In the genomic region with DNA sequence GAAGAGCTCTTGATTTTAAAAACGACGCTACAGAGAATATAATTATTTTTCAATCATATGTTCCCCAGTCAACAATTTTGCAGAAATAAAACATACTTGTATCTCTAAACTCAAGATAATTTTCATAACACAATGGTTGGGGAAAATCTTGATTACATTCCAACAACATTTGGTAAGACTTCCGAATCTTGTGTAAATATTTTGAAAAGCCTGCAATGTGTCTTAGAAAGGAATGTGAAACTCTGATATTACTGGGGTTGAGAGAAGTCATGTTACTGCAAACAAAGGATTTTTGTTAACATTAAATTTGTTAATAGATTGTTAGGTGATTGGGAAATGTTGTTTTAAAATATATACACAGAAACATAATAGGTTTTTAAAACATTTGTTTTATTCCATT, we compare ENCODE assay signal across 15 cellular contexts.
DNase-seq lines count a peak whose midpoint lies in the region; ATAC-seq and TF ChIP-seq lines count a peak whose summit lies in the region.
"Had no signal": no experiment of that assay in that cellular context is flagged by ENCODE, and none has a peak within 500 bp of the region (broad histone marks: within the 10 kb centered on the region; RNA-seq: fewer than 3 reads in every experiment).

No MANE protein-coding gene starts in this region.

- peaks cover 6% of the 10 kb centered on the region for H3K9me3 Mint-ChIP-seq in mesothelial cell of epicardium

- H3K27me3 ChIP-seq in ACC112 (ENCODE audit: insufficient read depth, low read length) (no peaks in the 10 kb centered on the region), body of pancreas (no peaks in the 10 kb centered on the region)

- DNase-seq in body of pancreas (no peak), fibroblast of gingiva (ENCODE audit: low read depth) (peak; percentile 24), mesothelial cell of epicardium (ENCODE audit: low spot score in 2 of 2, unreplicated experiment in 2 of 2) (no peak), SW 1271 (lab: John Stamatoyannopoulos, UW) (no peak), GM03348 (ENCODE audit: low spot score) (no peak), Right ventricle myocardium superior (no peak)
- DNase-seq: C1 segment of cervical spinal cord, EL, KBM-7, NCI-H1092 treated with DMSO at 0.1 percent for 48 hours, NCI-H1694 treated with DMSO at 0.1 percent for 48 hours, NCI-H446 had no signal

- 9 to 24% methylated on average over 3 of the region's 3 CpGs for WGBS in body of pancreas, 2 donors

- intact Hi-C loops in body of pancreas (cut with DNase I): no loop called here
- intact Hi-C loops in Right ventricle myocardium superior (cut with DNase I): no loop called here

- H3K36me3 Mint-ChIP-seq in mesothelial cell of epicardium: no peaks in the 10 kb centered on the region

- no peaks in the 10 kb centered on the region for H3K27me3 Mint-ChIP-seq in mesothelial cell of epicardium (ENCODE audit: low read depth)

- H3K36me3 ChIP-seq in ACC112 (ENCODE audit: insufficient read depth, low read length) (no peaks in the 10 kb centered on the region), body of pancreas (replicated peaks in 1 of 2; ENCODE audit: insufficient read depth in 1 of 2, low read depth in 2 of 2) (no peaks in the 10 kb centered on the region)

- H3K4me1 Mint-ChIP-seq in mesothelial cell of epicardium: peaks cover 11% of the 10 kb centered on the region

- ATAC-seq in body of pancreas: peak; percentile 45
- ATAC-seq in GM18858 (IDR thresholded peaks at IDR 0.05; ENCODE audit: unreplicated experiment): no peak
- no peak for ATAC-seq in Right ventricle myocardium superior (ENCODE audit: poor library complexity)
- ATAC-seq: HCT116 had no signal

- no peak for TF ChIP-seq CTCF in body of pancreas (IDR thresholded peaks at IDR 0.05)
- TF ChIP-seq CTCF in mesothelial cell of epicardium (IDR thresholded peaks at IDR 0.05; ENCODE audit: unreplicated experiment): no peak

- H3K4me3 ChIP-seq in ACC112 (ENCODE audit: low read depth, low read length) (0 out of 2 replicates have a peak overlapping the region, but pooled peaks have one; percentile 21), body of pancreas (no peak overlapping the region)

- no peak overlapping the region for H2AFZ ChIP-seq in ACC112 (ENCODE audit: low read length, unreplicated experiment)

- no peak overlapping the region; the same call in 1 of the 2 replicates for H3K27ac ChIP-seq in ACC112 (ENCODE audit: low read depth, low read length)
- no peak overlapping the region for H3K27ac ChIP-seq in body of pancreas

- peak overlapping the region; percentile 67 for H3K27ac Mint-ChIP-seq in mesothelial cell of epicardium

- no peaks in the 10 kb centered on the region for H3K79me2 ChIP-seq in ACC112 (ENCODE audit: control insufficient read depth, insufficient read depth, low read length, unreplicated experiment)

- H3K4me1 ChIP-seq in ACC112 (ENCODE audit: control insufficient read depth, insufficient read depth, low read length, unreplicated experiment) (peaks cover 4% of the 10 kb centered on the region), body of pancreas (no peaks in the 10 kb centered on the region)

- TF ChIP-seq POLR2A in body of pancreas (IDR thresholded peaks at IDR 0.05): no peak

- no peak overlapping the region for H3K4me3 Mint-ChIP-seq in mesothelial cell of epicardium

- no peaks in the 10 kb centered on the region for H3K9me3 ChIP-seq in body of pancreas
